Comparison of ENCODE assay signal across 34 cellular contexts in the genomic region with DNA sequence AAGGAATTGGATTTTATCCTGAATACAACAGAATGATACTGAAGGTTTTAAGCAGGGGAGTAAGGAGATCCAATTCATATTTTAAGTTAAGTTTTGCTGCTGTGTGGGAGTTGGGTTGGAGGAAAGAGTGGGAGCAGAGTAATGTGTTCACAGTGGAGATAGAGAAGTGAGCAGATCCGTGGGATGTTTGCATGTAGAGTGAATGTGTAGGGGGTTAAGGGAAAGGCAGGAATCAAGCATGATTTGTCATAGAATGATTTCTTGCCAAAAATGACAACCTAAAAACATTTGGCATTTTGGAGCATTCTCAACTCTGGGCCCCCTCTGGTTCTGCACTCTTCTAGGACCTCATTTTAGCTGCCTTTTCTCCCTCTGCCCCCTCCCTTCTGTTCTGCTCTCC.
DNase-seq lines count a peak whose midpoint lies in the region; ATAC-seq, FAIRE-seq and TF ChIP-seq lines count a peak whose summit lies in the region.
"Had no signal": no experiment of that assay in that cellular context is flagged by ENCODE, and none has a peak within 500 bp of the region (broad histone marks: within the 10 kb centered on the region; RNA-seq: fewer than 3 reads in every experiment).

No MANE protein-coding gene starts in this region.

- CTCF ChIA-PET in HEK293 (lab: Yijun Ruan, JAX) = no interaction called here
- CTCF ChIA-PET in GM12878 (lab: Yijun Ruan, JAX) = interaction anchor here (0.6 to 1.5 kb wide), 5 partner anchors 11 to 645 kb away, joined by 3 to 4 read pairs (median 4); no protein-coding TSS in a partner anchor

- RAD21 ChIA-PET in GM12878 (lab: Charles Lee; ENCODE audit: unreplicated experiment) = interaction anchor here (1.3 to 1.4 kb wide), 2 partner anchors 14 to 74 kb away, joined by 4 to 5 read pairs; no protein-coding TSS in a partner anchor

- no peak for TF ChIP-seq RAD21 in GM12878 (IDR thresholded peaks at IDR 0.05; ENCODE audit: insufficient read depth, low read depth, low read length)

- intact Hi-C loops in GM12878 (cut with micrococcal nuclease; ENCODE audit: unreplicated experiment) = no loop called here

- 31% methylated on average over 1 of the region's 1 CpG for WGBS in GM12878 (ENCODE audit: insufficient coverage, insufficient replicate concordance, low lambda C conversion rate, missing lambda C conversion rate)

- in situ Hi-C loops in GM12878 (cut with MboI) = no loop called here
- in situ Hi-C loops in GM13976 (cut with MboI; ENCODE audit: low sequenced_read_pairs, unreplicated experiment) = no loop called here

- H3K9me3 ChIP-seq in BLaER1 treated with 17β-estradiol and CSF1 and Interleukin-3, amounts not matched to agents 10 nM and 100 nM (replicated peaks in 1 of 11) = no peaks in the 10 kb centered on the region
- H3K9me3 ChIP-seq in HEK293 (ENCODE audit: control insufficient read depth, insufficient read depth, low read depth, low read length) = no peaks in the 10 kb centered on the region
- no peaks in the 10 kb centered on the region for H3K9me3 ChIP-seq in GM12878 (replicated peaks; ENCODE audit: control insufficient read depth, insufficient read depth, low read length)
- H3K9me3 ChIP-seq: lower lobe of right lung, MG63, right atrium auricular region, testis, uterus had no signal

- H3K4me3 ChIP-seq in BLaER1 treated with 17β-estradiol and CSF1 and Interleukin-3, amounts not matched to agents 10 nM and 100 nM = peak overlapping the region in 1 of 10 experiments; percentile 5; a peak in 1 of 20 replicates
- no peak overlapping the region for H3K4me3 ChIP-seq in HEK293 (ENCODE audit: low read depth, low read length)
- no peak overlapping the region for H3K4me3 ChIP-seq in GM12878
- H3K4me3 ChIP-seq: hepatocyte, lower lobe of right lung, MG63, right atrium auricular region, smooth muscle cell, testis, uterus had no signal

- H3K27me3 Mint-ChIP-seq in osteocyte (ENCODE audit: unreplicated experiment) = no peaks in the 10 kb centered on the region

- no peaks in the 10 kb centered on the region for H3K27me3 ChIP-seq in BLaER1 treated with 17β-estradiol and CSF1 and Interleukin-3, amounts not matched to agents 10 nM and 100 nM
- H3K27me3 ChIP-seq in GM12878 (replicated peaks in 1 of 2; ENCODE audit: control insufficient read depth in 2 of 2, insufficient read depth in 2 of 2, low read length in 1 of 2) = no peaks in the 10 kb centered on the region
- H3K27me3 ChIP-seq: brain microvascular endothelial cell, hepatocyte, MG63, right atrium auricular region, testis, uterus had no signal

- H4K20me1 ChIP-seq in BLaER1 treated with 17β-estradiol and CSF1 and Interleukin-3, amounts not matched to agents 10 nM and 100 nM = peaks cover 0 to 9% (median 0%) of the 10 kb centered on the region in 11 experiments; a peak in 4 of 22 replicates
- no peaks in the 10 kb centered on the region for H4K20me1 ChIP-seq in GM12878 (ENCODE audit: control insufficient read depth, insufficient read depth)

- H3K4me1 Mint-ChIP-seq in osteocyte (ENCODE audit: unreplicated experiment) = peaks cover 72% of the 10 kb centered on the region

- H2AFZ ChIP-seq in GM12878 (ENCODE audit: control insufficient read depth, low read depth, low read length) = no peak overlapping the region
- H2AFZ ChIP-seq: hepatocyte, parathyroid adenoma had no signal

- TF ChIP-seq CTCF in HEK293 (tag by site-specific recombination; IDR thresholded peaks at IDR 0.05) = no peak
- TF ChIP-seq CTCF in GM12878 (IDR thresholded peaks at IDR 0.05 in 2 of 3, conservative IDR thresholded peaks at IDR 0.05 in 1 of 3; ENCODE audit: control insufficient read depth in 2 of 3, extremely low read depth in 1 of 3, insufficient read depth in 1 of 3, low read depth in 3 of 3, low read length in 3 of 3) = no peak
- no peak for TF ChIP-seq CTCF in osteocyte (IDR thresholded peaks at IDR 0.05)
- TF ChIP-seq CTCF in GM13976 (IDR thresholded peaks at IDR 0.05; ENCODE audit: borderline replicate concordance, control extremely low read depth, extremely low read depth, insufficient read depth, missing control alignments) = no peak

- H3K27ac Mint-ChIP-seq in osteocyte (ENCODE audit: unreplicated experiment) = no peak overlapping the region
- H3K27ac Mint-ChIP-seq: activated CD8-positive, alpha-beta T cell treated with anti-CD3 and anti-CD28 coated beads, Interleukin-2, amount 10 ng/mL, durations not matched to agents 7 days and 5 days; activated T-helper 2 cell treated with anti-CD3 and anti-CD28 coated beads, Interferon-gamma antibody, Interleukin-2, Interleukin-4, amounts not matched to agents 10 μg/mL and 5 μg/mL and 100 μg/mL, durations not matched to agents 14 hours and 24 hours and 36 hours had no signal

- H3K4me1 ChIP-seq in BLaER1 treated with 17β-estradiol and CSF1 and Interleukin-3, amounts not matched to agents 10 nM and 100 nM = peaks cover 16 to 53% (median 18%) of the 10 kb centered on the region in 10 experiments
- peaks cover 6% of the 10 kb centered on the region for H3K4me1 ChIP-seq in HEK293 (ENCODE audit: control insufficient read depth, insufficient read depth, low read length)
- peaks cover 7% of the 10 kb centered on the region for H3K4me1 ChIP-seq in GM12878 (ENCODE audit: control insufficient read depth, insufficient read depth, low read length)
- H3K4me1 ChIP-seq: parathyroid adenoma, uterus had no signal

- peak overlapping the region in 3 of 11 experiments; percentile 4 to 29 (median 17); a peak in 3 of 22 replicates for H3K9ac ChIP-seq in BLaER1 treated with 17β-estradiol and CSF1 and Interleukin-3, amounts not matched to agents 10 nM and 100 nM
- no peak overlapping the region for H3K9ac ChIP-seq in GM12878 (ENCODE audit: control insufficient read depth, insufficient read depth, low read length)
- H3K9ac ChIP-seq: parathyroid adenoma had no signal

- peak overlapping the region in 1 of 11 experiments; percentile 21; a peak in 1 of 22 replicates for H3K27ac ChIP-seq in BLaER1 treated with 17β-estradiol and CSF1 and Interleukin-3, amounts not matched to agents 10 nM and 100 nM
- no peak overlapping the region for H3K27ac ChIP-seq in HEK293 (ENCODE audit: extremely low read depth, low read depth, low read length)
- peak overlapping the region; percentile 6; the same call in 1 of the 2 replicates for H3K27ac ChIP-seq in GM12878 (ENCODE audit: control insufficient read depth, insufficient read depth)
- H3K27ac ChIP-seq: brain microvascular endothelial cell, hepatocyte, lower lobe of right lung, parathyroid adenoma, right atrium auricular region, testis, uterus had no signal

- H3K36me3 ChIP-seq in BLaER1 treated with 17β-estradiol and CSF1 and Interleukin-3, amounts not matched to agents 10 nM and 100 nM = no peaks in the 10 kb centered on the region
- no peaks in the 10 kb centered on the region for H3K36me3 ChIP-seq in HEK293 (ENCODE audit: control insufficient read depth in 2 of 2, insufficient read depth in 1 of 2, low read length in 2 of 2)
- 0 out of 4 replicates have a peak, but pooled peaks cover 0 to 3% of the 10 kb centered on the region in 2 experiments for H3K36me3 ChIP-seq in GM12878 (ENCODE audit: control insufficient read depth in 2 of 2, insufficient read depth in 2 of 2, low read length in 1 of 2)
- H3K36me3 ChIP-seq: brain microvascular endothelial cell, lower lobe of right lung, MG63, right atrium auricular region, uterus had no signal

- H3K9me3 Mint-ChIP-seq in osteocyte (ENCODE audit: unreplicated experiment) = no peaks in the 10 kb centered on the region
- H3K9me3 Mint-ChIP-seq: activated T-helper 2 cell treated with anti-CD3 and anti-CD28 coated beads, Interferon-gamma antibody, Interleukin-2, Interleukin-4, amounts not matched to agents 10 μg/mL and 5 μg/mL and 100 μg/mL, durations not matched to agents 14 hours and 24 hours and 36 hours had no signal

- TF ChIP-seq POLR2A in GM12878 (IDR thresholded peaks at IDR 0.05; ENCODE audit: low read depth, low read length) = no peak

- peaks cover 11% of the 10 kb centered on the region for H3K36me3 Mint-ChIP-seq in osteocyte (ENCODE audit: unreplicated experiment)

- no peak for FAIRE-seq in GM12878 (lab: Jason Lieb, UNC)
- FAIRE-seq: endothelial cell of umbilical vein, H1 had no signal

- POLR2A ChIA-PET in HEK293 (lab: Yijun Ruan, JAX) (no interaction called here), GM12878 (lab: Charles Lee) (interaction anchor here (0.6 to 2.2 kb wide), 3 partner anchors 13 to 1458 kb away, joined by 3 to 8 read pairs (median 4); no protein-coding TSS in a partner anchor)

- ATAC-seq in GM12878 (peak; percentile 37), HG02763 (IDR thresholded peaks at IDR 0.05; ENCODE audit: unreplicated experiment) (no peak), GM18502 (IDR thresholded peaks at IDR 0.05; ENCODE audit: poor library complexity, unreplicated experiment) (no peak)
- ATAC-seq: activated CD8-positive, alpha-beta T cell treated with anti-CD3 and anti-CD28 coated beads, Interleukin-2, amount 10 ng/mL, durations not matched to agents 7 days and 5 days; Panc1; stimulated activated naive CD8-positive, alpha-beta T cell treated with anti-CD3 and anti-CD28 coated beads, Interleukin-15, Interleukin-2, amounts not matched to agents 100 U/mL and 50 U/mL, for 24 hours had no signal

- H3K4me3 Mint-ChIP-seq in osteocyte (ENCODE audit: unreplicated experiment) = no peak overlapping the region
- H3K4me3 Mint-ChIP-seq: activated CD8-positive, alpha-beta T cell treated with anti-CD3 and anti-CD28 coated beads, Interleukin-2, amount 10 ng/mL, durations not matched to agents 7 days and 5 days had no signal

- SMC1A ChIA-PET in GM12878 (lab: Charles Lee; ENCODE audit: uncharacterized antibody, unreplicated experiment) = interaction anchor here (0.9 to 2.6 kb wide), 6 partner anchors 13 to 58 kb away, joined by 3 to 11 read pairs (median 6); no protein-coding TSS in a partner anchor

- no peak for TF ChIP-seq EP300 in GM12878 (IDR thresholded peaks at IDR 0.05; ENCODE audit: borderline replicate concordance in 1 of 2, control insufficient read depth in 1 of 2, low read depth in 2 of 2, low read length in 2 of 2)

- BruUV-seq in GM12878 (replicated peaks; lab: Mats Ljungman, UMichigan) = no TSS peak

- H3K79me2 ChIP-seq in GM12878 (ENCODE audit: control insufficient read depth, insufficient read depth, low read length) = peaks cover 51% of the 10 kb centered on the region

- DNase-seq in GM12878 (ENCODE audit: low read depth, low spot score) (no peak), osteocyte (ENCODE audit: extremely low spot score, unreplicated experiment) (peak; percentile 15), GM13976 (ENCODE audit: low spot score) (no peak)
- DNase-seq in activated CD8-positive, alpha-beta memory T cell treated with anti-CD3 and anti-CD28 coated beads, Interleukin-2, amount 50 U/mL, for 4 hours = no peak
- DNase-seq: activated CD8-positive, alpha-beta T cell treated with anti-CD3 and anti-CD28 coated beads, Interleukin-2, amount 10 ng/mL, durations not matched to agents 7 days and 5 days; activated naive CD4-positive, alpha-beta T cell treated with anti-CD3 and anti-CD28 coated beads, Interleukin-2, amount 50 U/mL, for 16 hours; activated T-cell treated with anti-CD3 and anti-CD28 coated beads for 4 hours; amniotic stem cell; brain microvascular endothelial cell; EL; KG1; kidney glomerular epithelial cell; lower lobe of right lung; MG63; NCI-H1436 treated with DMSO at 0.1 percent for 48 hours; NCI-H2107; NCI-H446; NCI-H748 treated with DMSO at 0.1 percent for 48 hours; SHP77; stimulated activated naive CD8-positive, alpha-beta T cell treated with anti-CD3 and anti-CD28 coated beads, Interleukin-15, Interleukin-2, amounts not matched to agents 100 U/mL and 50 U/mL, for 24 hours; testis; uterus had no signal

- H3K4me2 ChIP-seq in BLaER1 treated with 17β-estradiol and CSF1 and Interleukin-3, amounts not matched to agents 10 nM and 100 nM = peak overlapping the region; percentile 48 to 86 (median 60)
- H3K4me2 ChIP-seq in GM12878 (ENCODE audit: control insufficient read depth, insufficient read depth) = peak overlapping the region; percentile 7; the same call in 1 of the 2 replicates
- H3K4me2 ChIP-seq: hepatocyte, smooth muscle cell had no signal
